ENCODE assay signal across 2 cellular contexts in genomic region chr2:80971-81736, GRCh38.
TF ChIP-seq lines count a peak whose summit lies in the region.

No MANE protein-coding gene starts in this region.

TF ChIP-seq in HCT116, 20 proteins besides CTCF, POLR2A, EP300 and RAD21:
- TF ChIP-seq MAX (IDR thresholded peaks at IDR 0.05), result no peak
- no peak for TF ChIP-seq ELF1 (IDR thresholded peaks at IDR 0.05; ENCODE audit: borderline replicate concordance, low read depth)
- TF ChIP-seq SP1 (IDR thresholded peaks at IDR 0.05; ENCODE audit: low read depth), result no peak
- TF ChIP-seq EZH2 (IDR thresholded peaks at IDR 0.05), result no peak
- no peak for TF ChIP-seq CBX3 (IDR thresholded peaks at IDR 0.05; ENCODE audit: low read depth)
- no peak for TF ChIP-seq ZNF274 (IDR thresholded peaks at IDR 0.05; ENCODE audit: low read depth, low read length)

TF ChIP-seq in H1, 55 proteins besides CTCF, POLR2A, EP300 and RAD21:
- TF ChIP-seq SRF (IDR thresholded peaks at IDR 0.05; ENCODE audit: low read depth, low read length) (no peak), HDAC6 (IDR thresholded peaks at IDR 0.05; ENCODE audit: low read depth, low read length) (no peak), FOSL1 (IDR thresholded peaks at IDR 0.05; ENCODE audit: insufficient read depth, low read depth, low read length) (no peak), RFX5 (IDR thresholded peaks at IDR 0.05; ENCODE audit: borderline replicate concordance, low read depth, low read length) (no peak), SUZ12 (IDR thresholded peaks at IDR 0.05; ENCODE audit: low read length) (no peak), SIX5 (IDR thresholded peaks at IDR 0.05; ENCODE audit: low read depth, low read length) (no peak), CREB1 (IDR thresholded peaks at IDR 0.05) (no peak), RBBP5 (IDR thresholded peaks at IDR 0.05; ENCODE audit: borderline replicate concordance, low read depth, low read length) (no peak), TAF7 (optimal IDR thresholded peaks at IDR 0.05; ENCODE audit: borderline replicate concordance, low read depth, low read length) (no peak), SIN3A (conservative IDR thresholded peaks at IDR 0.05 in 1 of 2, IDR thresholded peaks at IDR 0.05 in 1 of 2; ENCODE audit: low read depth in 1 of 2, low read length in 2 of 2) (no peak), HDAC2 (IDR thresholded peaks at IDR 0.05; ENCODE audit: borderline replicate concordance in 1 of 2, low read depth in 2 of 2, low read length in 2 of 2) (no peak), CBX5 (IDR thresholded peaks at IDR 0.05; ENCODE audit: low read depth, low read length) (no peak), CEBPB (IDR thresholded peaks at IDR 0.05; ENCODE audit: low read depth, low read length) (no peak), TAF1 (IDR thresholded peaks at IDR 0.05; ENCODE audit: low read depth, low read length) (no peak), POLR2AphosphoS5 (IDR thresholded peaks at IDR 0.05; ENCODE audit: low read depth, low read length) (no peak), NRF1 (IDR thresholded peaks at IDR 0.05; ENCODE audit: low read depth, low read length) (no peak)
